Comparison of ENCODE assay signal across 8 cellular contexts in genomic region chr6:103721923-103722322, GRCh38.
"Had no signal": no experiment of that assay in that cellular context is flagged by ENCODE, and none has a peak within 500 bp of the region (broad histone marks: within the 10 kb centered on the region; RNA-seq: fewer than 3 reads in every experiment).

No MANE protein-coding gene starts in this region.

- H3K4me1 Mint-ChIP-seq: IgD-negative memory B cell had no signal

- H3K4me3 ChIP-seq: K562 had no signal

- H3K27ac Mint-ChIP-seq: IgD-negative memory B cell had no signal

- ATAC-seq: HepG2, K562 had no signal

- H3K4me3 Mint-ChIP-seq: IgD-negative memory B cell had no signal

- H3K27me3 Mint-ChIP-seq: IgD-negative memory B cell had no signal

- FAIRE-seq: HepG2, HTR-8/SVneo, K562 had no signal

- H3K27ac ChIP-seq: HL-60 had no signal

- H3K36me3 Mint-ChIP-seq: IgD-negative memory B cell had no signal

- DNase-seq: IMR-90, KBM-7, KG1 had no signal
